In the genomic region with DNA sequence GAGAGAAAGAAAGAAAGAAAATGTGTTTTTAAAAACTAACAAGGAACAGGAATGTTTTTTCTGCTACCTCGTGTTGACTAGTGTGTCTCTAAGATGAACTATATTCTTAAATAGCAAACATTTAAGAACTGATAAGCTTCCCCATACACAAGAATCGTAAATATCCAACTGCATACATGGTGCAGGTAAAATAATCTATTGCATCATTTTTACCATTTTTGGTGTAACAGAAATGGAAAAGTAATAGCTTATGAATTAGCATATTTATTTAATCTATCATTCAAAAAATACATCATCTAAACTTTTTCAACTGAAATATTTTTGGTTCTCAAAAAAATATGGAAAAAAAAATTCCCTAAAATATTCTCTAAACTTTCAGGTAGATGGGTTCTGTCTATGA, we compare ENCODE assay signal across 20 cellular contexts.
"Had no signal": no experiment of that assay in that cellular context is flagged by ENCODE, and none has a peak within 500 bp of the region (broad histone marks: within the 10 kb centered on the region; RNA-seq: fewer than 3 reads in every experiment).

No MANE protein-coding gene starts in this region.

- H3K9me3 ChIP-seq: SJSA1 had no signal

- H3K27ac ChIP-seq: SJSA1, SK-N-MC had no signal

- H3K4me3 ChIP-seq: SJSA1, SK-N-MC had no signal

- H3K36me3 ChIP-seq: SJSA1 had no signal

- H3K27me3 ChIP-seq: SJSA1 had no signal

- FAIRE-seq: RCC 7860 had no signal

- DNase-seq: Kasumi-1, KG1, MM.1S, NCI-H1092 treated with DMSO at 0.1 percent for 48 hours, NCI-H1436, NCI-H187, NCI-H2029, NCI-H2081 treated with DMSO at 0.1 percent for 48 hours, NCI-H2171, NCI-H226, NCI-H446, NCI-H510A, NCI-H524 treated with DMSO at 0.1 percent for 48 hours, NCI-H774, Right ventricle myocardium superior, RPMI8226, SIG-M5 had no signal
